In genomic region chrX:13085533-13085932, GRCh38 we compare ENCODE assay signal across 12 cellular contexts.
A peak's percentile ranks its signal among the peaks of the same experiment; 100 is the strongest.
DNase-seq lines count a peak whose midpoint lies in the region; ATAC-seq lines count a peak whose summit lies in the region.
"Had no signal": no experiment of that assay in that cellular context is flagged by ENCODE, and none has a peak within 500 bp of the region (broad histone marks: within the 10 kb centered on the region; RNA-seq: fewer than 3 reads in every experiment).

No MANE protein-coding gene starts in this region.

- DNase-seq in stimulated activated naive CD8-positive, alpha-beta T cell treated with anti-CD3 and anti-CD28 coated beads, Interleukin-15, Interleukin-2, amounts not matched to agents 100 U/mL and 50 U/mL, for 24 hours = no peak
- peak; percentile 36 for DNase-seq in T-helper 2 cell treated with Interferon-gamma antibody and Interleukin-4, amounts not matched to agents 5 μg/mL and 100 μg/mL, for 36 hours (ENCODE audit: low spot score)
- DNase-seq in central memory CD8-positive, alpha-beta T cell (ENCODE audit: low spot score in 2 of 2) = peak in 1 of 2 donors; percentile 14
- DNase-seq in AG20443 (ENCODE audit: low spot score) (no peak), SKM-1 treated with dmso at 0.1 percent for 144 hours (lab: John Stamatoyannopoulos, UW; ENCODE audit: unreplicated experiment) (no peak), NCI-H69 (lab: John Stamatoyannopoulos, UW) (no peak)
- DNase-seq: head of caudate nucleus, midbrain, NCI-H2171, right lobe of liver had no signal

- H3K4me3 Mint-ChIP-seq in stimulated activated naive CD8-positive, alpha-beta T cell treated with anti-CD3 and anti-CD28 coated beads, Interleukin-15, Interleukin-2, amounts not matched to agents 100 ng/mL and 50 ng/mL, for 24 hours = peak overlapping the region; percentile 82
- H3K4me3 Mint-ChIP-seq in T-helper 2 cell treated with Interferon-gamma antibody and Interleukin-4, amounts not matched to agents 5 μg/mL and 100 μg/mL, for 36 hours = peak overlapping the region; percentile 85
- peak overlapping the region; percentile 75 for H3K4me3 Mint-ChIP-seq in central memory CD8-positive, alpha-beta T cell

- ATAC-seq in stimulated activated naive CD8-positive, alpha-beta T cell treated with anti-CD3 and anti-CD28 coated beads, Interleukin-15, Interleukin-2, amounts not matched to agents 100 U/mL and 50 U/mL, for 24 hours = no peak
- ATAC-seq in central memory CD8-positive, alpha-beta T cell (replicated peaks; ENCODE audit: extremely low read depth, poor library complexity, severe bottlenecking) = no peak
- no peak for ATAC-seq in GM21576 (IDR thresholded peaks at IDR 0.05; ENCODE audit: unreplicated experiment)
- ATAC-seq: right lobe of liver had no signal

- peaks cover 100% of the 10 kb centered on the region for H3K4me1 Mint-ChIP-seq in stimulated activated naive CD8-positive, alpha-beta T cell treated with anti-CD3 and anti-CD28 coated beads, Interleukin-15, Interleukin-2, amounts not matched to agents 100 ng/mL and 50 ng/mL, for 24 hours (ENCODE audit: low read depth)
- H3K4me1 Mint-ChIP-seq in T-helper 2 cell treated with Interferon-gamma antibody and Interleukin-4, amounts not matched to agents 5 μg/mL and 100 μg/mL, for 36 hours (ENCODE audit: low read depth) = peaks cover 74% of the 10 kb centered on the region
- H3K4me1 Mint-ChIP-seq in central memory CD8-positive, alpha-beta T cell = peaks cover 65% of the 10 kb centered on the region

- peak overlapping the region; percentile 98 for H3K27ac Mint-ChIP-seq in stimulated activated naive CD8-positive, alpha-beta T cell treated with anti-CD3 and anti-CD28 coated beads, Interleukin-15, Interleukin-2, amounts not matched to agents 100 ng/mL and 50 ng/mL, for 24 hours
- peak overlapping the region; percentile 96 for H3K27ac Mint-ChIP-seq in T-helper 2 cell treated with Interferon-gamma antibody and Interleukin-4, amounts not matched to agents 5 μg/mL and 100 μg/mL, for 36 hours
- peak overlapping the region; percentile 99 for H3K27ac Mint-ChIP-seq in central memory CD8-positive, alpha-beta T cell (ENCODE audit: low read depth)

- no peaks in the 10 kb centered on the region for H3K36me3 Mint-ChIP-seq in stimulated activated naive CD8-positive, alpha-beta T cell treated with anti-CD3 and anti-CD28 coated beads, Interleukin-15, Interleukin-2, amounts not matched to agents 100 ng/mL and 50 ng/mL, for 24 hours (ENCODE audit: low read depth)
- peaks cover 2% of the 10 kb centered on the region for H3K36me3 Mint-ChIP-seq in T-helper 2 cell treated with Interferon-gamma antibody and Interleukin-4, amounts not matched to agents 5 μg/mL and 100 μg/mL, for 36 hours (ENCODE audit: low read depth)
- peaks cover 21% of the 10 kb centered on the region for H3K36me3 Mint-ChIP-seq in central memory CD8-positive, alpha-beta T cell (ENCODE audit: insufficient read depth)

- no peaks in the 10 kb centered on the region for H3K9me3 Mint-ChIP-seq in stimulated activated naive CD8-positive, alpha-beta T cell treated with anti-CD3 and anti-CD28 coated beads, Interleukin-15, Interleukin-2, amounts not matched to agents 100 ng/mL and 50 ng/mL, for 24 hours
- no peaks in the 10 kb centered on the region for H3K9me3 Mint-ChIP-seq in T-helper 2 cell treated with Interferon-gamma antibody and Interleukin-4, amounts not matched to agents 5 μg/mL and 100 μg/mL, for 36 hours
- H3K9me3 Mint-ChIP-seq in central memory CD8-positive, alpha-beta T cell = no peaks in the 10 kb centered on the region

- no peaks in the 10 kb centered on the region for H3K27me3 Mint-ChIP-seq in stimulated activated naive CD8-positive, alpha-beta T cell treated with anti-CD3 and anti-CD28 coated beads, Interleukin-15, Interleukin-2, amounts not matched to agents 100 ng/mL and 50 ng/mL, for 24 hours
- H3K27me3 Mint-ChIP-seq in T-helper 2 cell treated with Interferon-gamma antibody and Interleukin-4, amounts not matched to agents 5 μg/mL and 100 μg/mL, for 36 hours (ENCODE audit: low read depth) = no peaks in the 10 kb centered on the region
- no peaks in the 10 kb centered on the region for H3K27me3 Mint-ChIP-seq in central memory CD8-positive, alpha-beta T cell
